ENCODE assay signal across 8 cellular contexts in genomic region chr16:67857547-67858233, GRCh38. TPM values are rescaled to one million over a fixed set of nuclear protein-coding genes. Genes with fewer than 3 reads are reported as not detected.
DNase-seq lines count a peak whose midpoint lies in the region; ATAC-seq and TF ChIP-seq lines count a peak whose summit lies in the region.

No MANE protein-coding gene starts in this region.

- no peaks in the 10 kb centered on the region for H3K9me3 Mint-ChIP-seq in activated CD4-positive, alpha-beta T cell treated with anti-CD3 and anti-CD28 coated beads for 36 hours (ENCODE audit: low read depth)
- no peaks in the 10 kb centered on the region for H3K9me3 Mint-ChIP-seq in dendritic cell treated with granulocyte-macrophage colony-stimulating factor and Interleukin-4, amounts not matched to agents 40 ng/mL and 50 ng/mL, for 4 days

- no peak overlapping the region for H3K4me3 Mint-ChIP-seq in activated CD4-positive, alpha-beta T cell treated with anti-CD3 and anti-CD28 coated beads for 36 hours
- peak overlapping the region; percentile 21 for H3K4me3 Mint-ChIP-seq in dendritic cell treated with granulocyte-macrophage colony-stimulating factor and Interleukin-4, amounts not matched to agents 40 ng/mL and 50 ng/mL, for 4 days

- no peaks in the 10 kb centered on the region for H3K9me3 ChIP-seq in NT2/D1 (ENCODE audit: insufficient read depth, low read length)
- no peaks in the 10 kb centered on the region for H3K9me3 ChIP-seq in tibial nerve

- WGBS in lower leg skin, 2 donors: 14 to 25% methylated on average over 3 of the region's 3 CpGs
- 27 to 38% methylated on average over 3 of the region's 3 CpGs for WGBS in tibial nerve, 2 donors

- H3K36me3 ChIP-seq in NT2/D1 (ENCODE audit: insufficient read depth, insufficient read length, low read length) (peaks cover 74% of the 10 kb centered on the region), tibial nerve (no peaks in the 10 kb centered on the region)

- H3K27me3 Mint-ChIP-seq in activated CD4-positive, alpha-beta T cell treated with anti-CD3 and anti-CD28 coated beads for 36 hours: no peaks in the 10 kb centered on the region
- H3K27me3 Mint-ChIP-seq in dendritic cell treated with granulocyte-macrophage colony-stimulating factor and Interleukin-4, amounts not matched to agents 40 ng/mL and 50 ng/mL, for 4 days: no peaks in the 10 kb centered on the region

- H3K27ac ChIP-seq in tibial nerve: peak overlapping the region; percentile 3 to 85 (median 76)

- peak; percentile 55 for DNase-seq in activated CD4-positive, alpha-beta T cell treated with anti-CD3 and anti-CD28 coated beads for 36 hours
- DNase-seq in activated CD4-positive, alpha-beta T cell treated with anti-CD3 and anti-CD28 coated beads, Interleukin-2, amount 50 U/mL, for 48 hours: no peak
- peak; percentile 81 for DNase-seq in NT2/D1 (ENCODE audit: low read depth, low spot score)
- DNase-seq in lower leg skin (ENCODE audit: low spot score in 2 of 2): peak; percentile 91 to 96
- peak; percentile 52 to 70 for DNase-seq in tibial nerve (ENCODE audit: low spot score in 2 of 2)

- H3K9ac ChIP-seq in NT2/D1 (ENCODE audit: insufficient read length, low read depth): no peak overlapping the region

- peaks cover 15% of the 10 kb centered on the region for H3K36me3 Mint-ChIP-seq in activated CD4-positive, alpha-beta T cell treated with anti-CD3 and anti-CD28 coated beads for 36 hours (ENCODE audit: low read depth)
- peaks cover 53% of the 10 kb centered on the region for H3K36me3 Mint-ChIP-seq in dendritic cell treated with granulocyte-macrophage colony-stimulating factor and Interleukin-4, amounts not matched to agents 40 ng/mL and 50 ng/mL, for 4 days (ENCODE audit: low read depth)

- ATAC-seq in activated CD4-positive, alpha-beta T cell treated with anti-CD3 and anti-CD28 coated beads for 36 hours: peak; percentile 91
- ATAC-seq in GM18870 (IDR thresholded peaks at IDR 0.05; ENCODE audit: unreplicated experiment) (no peak), GM19397 (IDR thresholded peaks at IDR 0.05; ENCODE audit: unreplicated experiment) (no peak)

- H3K4me1 ChIP-seq in NT2/D1 (ENCODE audit: insufficient read depth, insufficient read length) (peaks cover 29% of the 10 kb centered on the region), tibial nerve (peaks cover 0 to 63% (median 25%) of the 10 kb centered on the region in 4 donors)

- TF ChIP-seq POLR2A in lower leg skin (IDR thresholded peaks at IDR 0.05): no peak
- TF ChIP-seq POLR2A in tibial nerve (IDR thresholded peaks at IDR 0.05): no peak

- POLR2A ChIA-PET in activated CD4-positive, alpha-beta T cell treated with anti-CD3 and anti-CD28 coated beads for 36 hours (lab: Charles Lee): interaction anchor here (0.6 kb wide), 1 partner anchor 10 kb away, joined by 3 read pairs; no protein-coding TSS in a partner anchor

- no peak overlapping the region for H3K4me3 ChIP-seq in NT2/D1 (ENCODE audit: insufficient read length, low read depth)
- no peak overlapping the region for H3K4me3 ChIP-seq in lower leg skin (ENCODE audit: low read depth, poor library complexity, severe bottlenecking)
- no peak overlapping the region for H3K4me3 ChIP-seq in tibial nerve

- peaks cover 32% of the 10 kb centered on the region for H3K4me1 Mint-ChIP-seq in activated CD4-positive, alpha-beta T cell treated with anti-CD3 and anti-CD28 coated beads for 36 hours
- H3K4me1 Mint-ChIP-seq in dendritic cell treated with granulocyte-macrophage colony-stimulating factor and Interleukin-4, amounts not matched to agents 40 ng/mL and 50 ng/mL, for 4 days (ENCODE audit: low read depth): peaks cover 67% of the 10 kb centered on the region

- TF ChIP-seq EP300 in tibial nerve (IDR thresholded peaks at IDR 0.05): peak; percentile 11 to 54

- CTCF ChIA-PET in activated CD4-positive, alpha-beta T cell treated with anti-CD3 and anti-CD28 coated beads for 36 hours (lab: Charles Lee): interaction anchor here (0.8 to 1.0 kb wide), 2 partner anchors 41 to 49 kb away, joined by 3 to 4 read pairs; no protein-coding TSS in a partner anchor

- peak overlapping the region; percentile 40 for H3K27ac Mint-ChIP-seq in activated CD4-positive, alpha-beta T cell treated with anti-CD3 and anti-CD28 coated beads for 36 hours
- H3K27ac Mint-ChIP-seq in dendritic cell treated with granulocyte-macrophage colony-stimulating factor and Interleukin-4, amounts not matched to agents 40 ng/mL and 50 ng/mL, for 4 days: peak overlapping the region; percentile 81

- peak in 1 of 3 donors; percentile 9 for TF ChIP-seq CTCF in lower leg skin (IDR thresholded peaks at IDR 0.05)
- no peak for TF ChIP-seq CTCF in tibial nerve (IDR thresholded peaks at IDR 0.05)

- H3K27me3 ChIP-seq in NT2/D1 (ENCODE audit: insufficient read depth, insufficient read length): no peaks in the 10 kb centered on the region
- H3K27me3 ChIP-seq in tibial nerve: no peaks in the 10 kb centered on the region

- intact Hi-C loops in activated CD4-positive, alpha-beta T cell treated with anti-CD3 and anti-CD28 coated beads for 36 hours (cut with DNase I, micrococcal nuclease): no loop called here
- intact Hi-C loops in dendritic cell treated with granulocyte-macrophage colony-stimulating factor and Interleukin-4, amounts not matched to agents 40 ng/mL and 50 ng/mL, for 4 days (cut with micrococcal nuclease): no loop called here
- intact Hi-C loops in lower leg skin (cut with DNase I; ENCODE audit: low total_unique reads): no loop called here

RNA-seq across cellular contexts. Expression of gene CENPT, which starts 10.2 kb away (rescaled TPM):
- total RNA-seq in activated CD4-positive, alpha-beta T cell treated with anti-CD3 and anti-CD28 coated beads for 36 hours: 10 to 100 TPM; 34.9 to 48.6 TPM
- total RNA-seq in lower leg skin: 100 to 1,000 TPM in 3 of 4 donors, 10 to 100 TPM in 1; 77.6 to 205 (median 106) TPM
- 100 to 1,000 TPM in 1 of 4 donors, 10 to 100 TPM in 3; 51.3 to 101 (median 59.2) TPM for total RNA-seq in tibial nerve

RNA-seq across cellular contexts. Expression of gene NUTF2, which starts 11.0 kb away (rescaled TPM):
- total RNA-seq in activated CD4-positive, alpha-beta T cell treated with anti-CD3 and anti-CD28 coated beads for 36 hours: 100 to 1,000 TPM; 156 to 249 TPM
- total RNA-seq in lower leg skin (100 to 1,000 TPM in 3 of 4 donors, 10 to 100 TPM in 1; 88.5 to 136 (median 109) TPM), tibial nerve (100 to 1,000 TPM in 2 of 4 donors, 10 to 100 TPM in 2; 54.4 to 137 (median 105) TPM)

RNA-seq across cellular contexts. Expression of gene EDC4, which starts 15.2 kb away (rescaled TPM):
- 10 to 100 TPM; 92.8 to 96.9 TPM for total RNA-seq in activated CD4-positive, alpha-beta T cell treated with anti-CD3 and anti-CD28 coated beads for 36 hours
- total RNA-seq in lower leg skin (10 to 100 TPM; 38.6 to 86.5 (median 56.7) TPM), tibial nerve (10 to 100 TPM; 36.7 to 62.4 (median 55.6) TPM)

RNA-seq across cellular contexts. Expression of gene THAP11, which starts 15.6 kb away (rescaled TPM):
- total RNA-seq in activated CD4-positive, alpha-beta T cell treated with anti-CD3 and anti-CD28 coated beads for 36 hours: 10 to 100 TPM; 31.8 to 34.5 TPM
- total RNA-seq in lower leg skin: 100 to 1,000 TPM in 1 of 4 donors, 10 to 100 TPM in 3; 61.3 to 102 (median 75.9) TPM
- 10 to 100 TPM; 47.1 to 74.3 (median 60.9) TPM for total RNA-seq in tibial nerve

RNA-seq across cellular contexts. Expression of gene NRN1L, which starts 27.0 kb away (rescaled TPM):
- total RNA-seq in activated CD4-positive, alpha-beta T cell treated with anti-CD3 and anti-CD28 coated beads for 36 hours: not detected
- total RNA-seq in lower leg skin (1 to 10 TPM in 1 of 4 donors, under 1 TPM in 2, not detected in 1; 0.65 to 3.7 (median 0.80) TPM), tibial nerve (10 to 100 TPM in 1 of 4 donors, 1 to 10 TPM in 3; 2.0 to 15.1 (median 3.9) TPM)

Comparison
In these comparisons a context has a peak if more than half of its experiments do, and no peak if none do; other contexts are left out.
1. DNase-seq: peak in activated CD4-positive, alpha-beta T cell treated with anti-CD3 and anti-CD28 coated beads for 36 hours (single experiment), NT2/D1 (single experiment), lower leg skin (2 of 2) and tibial nerve (2 of 2); none in activated CD4-positive, alpha-beta T cell treated with anti-CD3 and anti-CD28 coated beads, Interleukin-2, amount 50 U/mL, for 48 hours (0 of 2).